Comparison of ENCODE assay signal across 26 cellular contexts in genomic region chr6:92617726-92618125, GRCh38.
"Had no signal": no experiment of that assay in that cellular context is flagged by ENCODE, and none has a peak within 500 bp of the region (broad histone marks: within the 10 kb centered on the region; RNA-seq: fewer than 3 reads in every experiment).

No MANE protein-coding gene starts in this region.

- ATAC-seq: activated CD8-positive, alpha-beta memory T cell treated with anti-CD3 and anti-CD28 coated beads, Interleukin-2, amount 10 ng/mL, durations not matched to agents 7 days and 5 days; activated T-cell treated with anti-CD3 and anti-CD28 coated beads, Interleukin-2, amount 50 U/mL, for 4 hours; K562; PC-3; SK-N-SH treated with all-trans-retinoic acid at 6 μM for 48 hours; WTC11 had no signal

- FAIRE-seq: K562, RCC 7860 had no signal

- DNase-seq: activated CD4-positive, alpha-beta T cell treated with anti-CD3 and anti-CD28 coated beads for 48 hours; activated CD4-positive, alpha-beta T cell treated with anti-CD3 and anti-CD28 coated beads, Interleukin-2, amount 50 U/mL, for 4 hours; activated CD4-positive, CD25-positive, alpha-beta regulatory T cell treated with anti-CD3 and anti-CD28 coated beads, Interleukin-2, amount 50 U/mL, for 72 hours; activated CD8-positive, alpha-beta memory T cell treated with anti-CD3 and anti-CD28 coated beads, Interleukin-2, amount 10 ng/mL, durations not matched to agents 7 days and 5 days; activated effector memory CD4-positive, alpha-beta T cell treated with anti-CD3 and anti-CD28 coated beads, Interleukin-2, amount 50 U/mL, for 16 hours; activated naive CD4-positive, alpha-beta T cell treated with Interleukin-2 at 50 U/mL for 16 hours; activated T-cell treated with anti-CD3 and anti-CD28 coated beads, Interleukin-2, amount 50 U/mL, for 4 hours; amygdala; brain microvascular endothelial cell; NCI-H1048; NCI-H1417; NCI-H1930; NCI-H2171; NCI-H2227 treated with DMSO at 0.1 percent for 48 hours; NCI-H446 treated with DMSO at 0.1 percent for 48 hours; NCI-H524 treated with DMSO at 0.1 percent for 48 hours; NCI-H774; PC-3; SHP77; SW 1271 had no signal

- H3K9me3 ChIP-seq: SJSA1 had no signal

- H3K36me3 ChIP-seq: brain microvascular endothelial cell, cardiac muscle cell, SJSA1 had no signal

- H3K4me1 ChIP-seq: SJSA1 had no signal

- H3K27me3 ChIP-seq: brain microvascular endothelial cell, cardiac muscle cell, SJSA1 had no signal

- H3K4me3 ChIP-seq: cardiac muscle cell, K562, SJSA1 had no signal

- H3K27ac ChIP-seq: brain microvascular endothelial cell, cardiac muscle cell, SJSA1 had no signal
